Comparison of ENCODE assay signal across 9 cellular contexts in genomic region chr19:29873801-29874575, GRCh38.
A peak's percentile ranks its signal among the peaks of the same experiment; 100 is the strongest.
DNase-seq lines count a peak whose midpoint lies in the region; ATAC-seq and TF ChIP-seq lines count a peak whose summit lies in the region.
"Had no signal": no experiment of that assay in that cellular context is flagged by ENCODE, and none has a peak within 500 bp of the region (broad histone marks: within the 10 kb centered on the region; RNA-seq: fewer than 3 reads in every experiment).

No MANE protein-coding gene starts in this region.

- no peak overlapping the region for H3K9ac ChIP-seq in iPS-15b (ENCODE audit: low read depth, low read length)

- H3K9me3 ChIP-seq in heart left ventricle (no peaks in the 10 kb centered on the region), SJCRH30 (replicated peaks) (no peaks in the 10 kb centered on the region), iPS-15b (ENCODE audit: control insufficient read depth, insufficient read depth, low read length) (no peaks in the 10 kb centered on the region), thoracic aorta (no peaks in the 10 kb centered on the region)

- ATAC-seq in heart left ventricle, result no peak
- ATAC-seq in left cardiac atrium, result no peak
- ATAC-seq in thoracic aorta (ENCODE audit: insufficient number of reproducible peaks, low FRiP score, low read depth), result no peak
- no peak for ATAC-seq in HG02759 (IDR thresholded peaks at IDR 0.05; ENCODE audit: unreplicated experiment)
- ATAC-seq in GM21381 (IDR thresholded peaks at IDR 0.05; ENCODE audit: unreplicated experiment), result no peak

- H3K36me3 ChIP-seq in heart left ventricle (no peaks in the 10 kb centered on the region), SJCRH30 (no peaks in the 10 kb centered on the region), iPS-15b (ENCODE audit: control insufficient read depth, insufficient read depth, low read length) (no peaks in the 10 kb centered on the region), thoracic aorta (no peaks in the 10 kb centered on the region)

- H3K27me3 ChIP-seq in heart left ventricle (peaks cover 0 to 36% (median 22%) of the 10 kb centered on the region in 9 donors), SJCRH30 (no peaks in the 10 kb centered on the region), iPS-15b (ENCODE audit: control insufficient read depth, insufficient read depth, low read length) (peaks cover 12% of the 10 kb centered on the region), thoracic aorta (replicated peaks; ENCODE audit: insufficient read depth) (peaks cover 7% of the 10 kb centered on the region)

- intact Hi-C loops in heart left ventricle (cut with DNase I), result loop anchor here (1.0 to 10.0 kb wide), 13 partner anchors 101 to 781 kb away; partner anchors contain the start of gene POP4 (in 1 of the 10)
- intact Hi-C loops in left cardiac atrium (cut with DNase I), result loop anchor here (2.0 to 10.0 kb wide), 4 partner anchors 102 to 143 kb away; no protein-coding TSS in a partner anchor

- peak overlapping the region in 9 of 12 donors; percentile 42 to 58 (median 54) for H3K4me3 ChIP-seq in heart left ventricle
- H3K4me3 ChIP-seq in SJCRH30, result peak overlapping the region; percentile 54
- peak overlapping the region; percentile 41 for H3K4me3 ChIP-seq in iPS-15b (ENCODE audit: low read depth, low read length)
- peak overlapping the region; percentile 71 for H3K4me3 ChIP-seq in thoracic aorta

- peaks cover 0 to 29% (median 12%) of the 10 kb centered on the region in 12 donors for H3K4me1 ChIP-seq in heart left ventricle
- peaks cover 16% of the 10 kb centered on the region for H3K4me1 ChIP-seq in SJCRH30
- no peaks in the 10 kb centered on the region for H3K4me1 ChIP-seq in iPS-15b (ENCODE audit: control insufficient read depth, insufficient read depth, low read length)
- peaks cover 9 to 12% of the 10 kb centered on the region in 2 donors for H3K4me1 ChIP-seq in thoracic aorta (ENCODE audit: control insufficient read depth in 1 of 2, low read depth in 2 of 2)

- H3K27ac ChIP-seq in heart left ventricle (no peak overlapping the region), SJCRH30 (no peak overlapping the region; the same call in 1 of the 2 replicates), thoracic aorta (no peak overlapping the region)
- H3K27ac ChIP-seq: HL-60 had no signal

- TF ChIP-seq CTCF in heart left ventricle (IDR thresholded peaks at IDR 0.05) (peak in 6 of 12 donors; percentile 5 to 33 (median 16)), thoracic aorta (IDR thresholded peaks at IDR 0.05) (no peak)

- DNase-seq in heart left ventricle (no peak), left cardiac atrium (no peak), SJCRH30 (no peak), thoracic aorta (ENCODE audit: low spot score) (no peak), NCI-H2196 treated with DMSO at 0.1 percent for 48 hours (lab: John Stamatoyannopoulos, UW; ENCODE audit: unreplicated experiment) (no peak)

- WGBS in heart left ventricle, 4 donors, result 31 to 42% (median 32%) methylated on average over 30 to 40 of the region's 40 CpGs

- TF ChIP-seq POLR2A in heart left ventricle (IDR thresholded peaks at IDR 0.05), result no peak
